Comparison of ENCODE assay signal across 17 cellular contexts in the genomic region with DNA sequence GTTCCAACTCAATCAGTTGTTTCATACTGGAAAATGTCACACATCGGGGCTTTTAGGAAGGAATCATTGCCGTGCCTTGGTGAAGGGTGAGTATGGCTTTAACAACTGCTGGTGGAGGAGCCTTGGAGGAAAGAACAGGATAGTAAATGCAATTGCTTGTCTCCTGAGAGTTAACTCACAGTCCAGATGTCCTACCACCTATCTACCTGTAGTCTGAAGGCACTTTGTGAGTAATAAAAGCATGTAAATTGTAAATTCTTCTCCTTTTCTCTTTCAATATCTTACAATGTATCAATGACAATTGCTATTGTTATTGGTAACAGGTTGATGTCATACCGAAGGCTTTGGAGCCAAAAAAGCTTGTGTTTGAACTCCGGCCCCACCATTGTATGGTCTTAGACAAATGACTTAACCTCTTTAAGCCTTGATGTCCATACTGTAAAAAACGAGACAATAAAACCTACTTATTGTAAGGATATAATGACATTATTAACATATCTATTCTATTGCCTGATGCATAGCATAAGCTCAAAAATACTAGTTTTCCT.
"Had no signal": no experiment of that assay in that cellular context is flagged by ENCODE, and none has a peak within 500 bp of the region (broad histone marks: within the 10 kb centered on the region; RNA-seq: fewer than 3 reads in every experiment).

No MANE protein-coding gene starts in this region.

- H3K27me3 ChIP-seq: colonic mucosa, foreskin keratinocyte, right lobe of liver, tibial artery, upper lobe of right lung, vagina had no signal

- H3K4me1 Mint-ChIP-seq: naive thymus-derived CD4-positive, alpha-beta T cell; stimulated activated effector memory CD8-positive, alpha-beta T cell treated with anti-CD3 and anti-CD28 coated beads, Interleukin-12 subunit alpha, Interleukin-12 subunit beta, amount 100 ng/mL, for 72 hours had no signal

- H3K36me3 ChIP-seq: colonic mucosa, right lobe of liver, tibial artery, upper lobe of right lung, vagina had no signal

- H3K4me3 Mint-ChIP-seq: naive thymus-derived CD4-positive, alpha-beta T cell; nephron progenitor cell; stimulated activated effector memory CD8-positive, alpha-beta T cell treated with anti-CD3 and anti-CD28 coated beads, Interleukin-12 subunit alpha, Interleukin-12 subunit beta, amount 100 ng/mL, for 72 hours; stimulated activated naive CD8-positive, alpha-beta T cell treated with anti-CD3 and anti-CD28 coated beads, Interleukin-15, Interleukin-2, amounts not matched to agents 100 ng/mL and 50 ng/mL, for 24 hours had no signal

- H3K9me3 ChIP-seq: colonic mucosa, psoas muscle, right lobe of liver, tibial artery, upper lobe of right lung, vagina had no signal

- H3K36me3 Mint-ChIP-seq: naive thymus-derived CD4-positive, alpha-beta T cell had no signal

- H3K4me1 ChIP-seq: colonic mucosa, psoas muscle, right lobe of liver, tibial artery, upper lobe of right lung had no signal

- ATAC-seq: foreskin keratinocyte; left colon; naive thymus-derived CD4-positive, alpha-beta T cell; psoas muscle; right lobe of liver; stimulated activated effector memory CD8-positive, alpha-beta T cell treated with anti-CD3 and anti-CD28 coated beads, Interleukin-12 subunit alpha, Interleukin-12 subunit beta, amount 100 ng/mL, for 72 hours; upper lobe of right lung had no signal

- H3K27me3 Mint-ChIP-seq: naive thymus-derived CD4-positive, alpha-beta T cell; stimulated activated naive CD8-positive, alpha-beta T cell treated with anti-CD3 and anti-CD28 coated beads, Interleukin-15, Interleukin-2, amounts not matched to agents 100 ng/mL and 50 ng/mL, for 24 hours had no signal

- DNase-seq: colonic mucosa; dermis blood vessel endothelial cell; erythroblast; foreskin keratinocyte; left colon; naive thymus-derived CD4-positive, alpha-beta T cell; nephron progenitor cell; psoas muscle; retina; right lobe of liver; stimulated activated CD4-positive, alpha-beta T cell treated with anti-CD3 and anti-CD28 coated beads, Interleukin-4, amount 100 ng/mL, for 1 hour; stimulated activated CD8-positive, alpha-beta memory T cell treated with anti-CD3 and anti-CD28 coated beads, Interleukin-4, amount 100 ng/mL, for 48 hours; tibial artery; upper lobe of right lung had no signal

- H3K9me3 Mint-ChIP-seq: nephron progenitor cell; stimulated activated naive CD8-positive, alpha-beta T cell treated with anti-CD3 and anti-CD28 coated beads, Interleukin-15, Interleukin-2, amounts not matched to agents 100 ng/mL and 50 ng/mL, for 24 hours had no signal

- H3K4me3 ChIP-seq: colonic mucosa, psoas muscle, right lobe of liver, tibial artery, upper lobe of right lung, vagina had no signal

- H3K27ac ChIP-seq: colonic mucosa, foreskin keratinocyte, psoas muscle, right lobe of liver, tibial artery, upper lobe of right lung, vagina had no signal

- H3K27ac Mint-ChIP-seq: naive thymus-derived CD4-positive, alpha-beta T cell; nephron progenitor cell; stimulated activated effector memory CD8-positive, alpha-beta T cell treated with anti-CD3 and anti-CD28 coated beads, Interleukin-12 subunit alpha, Interleukin-12 subunit beta, amount 100 ng/mL, for 72 hours; stimulated activated naive CD8-positive, alpha-beta T cell treated with anti-CD3 and anti-CD28 coated beads, Interleukin-15, Interleukin-2, amounts not matched to agents 100 ng/mL and 50 ng/mL, for 24 hours had no signal
